15 cellular contexts compared by ENCODE assay signal in the genomic region with DNA sequence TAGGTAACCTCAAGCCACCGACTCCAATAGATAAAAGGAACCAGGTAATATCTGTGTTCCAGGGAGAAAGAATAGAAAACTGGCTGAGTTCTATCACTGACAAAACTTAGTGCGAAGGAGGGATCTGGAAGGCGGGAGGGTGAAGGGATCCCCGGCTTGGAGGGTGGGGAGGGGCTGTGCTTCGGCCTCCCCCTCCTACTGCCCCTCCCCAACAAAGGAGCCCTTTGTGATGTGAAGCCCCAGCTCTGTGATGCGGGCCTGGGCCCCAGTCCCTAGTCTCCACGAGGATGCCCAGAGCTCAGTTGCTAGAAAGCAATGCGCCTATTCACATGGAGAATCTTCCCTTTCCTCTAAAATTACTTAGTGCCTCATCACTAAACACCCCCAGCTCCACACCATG. TPM values are rescaled to one million over a fixed set of nuclear protein-coding genes. Genes with fewer than 3 reads are reported as not detected.
"Had no signal": no experiment of that assay in that cellular context is flagged by ENCODE, and none has a peak within 500 bp of the region (broad histone marks: within the 10 kb centered on the region; RNA-seq: fewer than 3 reads in every experiment).

SPATA31C1 (plus strand) TSS at position 301 of the 400 bp plus-strand sequence.

RNA-seq across cellular contexts. Expression of gene SPATA31C1, which starts in this region (rescaled TPM):
- total RNA-seq: activated B cell treated with CpG ODN at 0.5 μM for 24 hours; activated CD4-positive, alpha-beta memory T cell treated with anti-CD3 and anti-CD28 coated beads for 36 hours; activated CD4-positive, alpha-beta memory T cell treated with anti-CD3 and anti-CD28 coated beads, Interleukin-2, amount 10 ng/mL, durations not matched to agents 7 days and 5 days; activated CD4-positive, alpha-beta T cell treated with anti-CD3 and anti-CD28 coated beads for 36 hours; activated CD4-positive, alpha-beta T cell treated with anti-CD3 and anti-CD28 coated beads, Interleukin-2, amount 10 ng/mL, durations not matched to agents 24 days and 14 days; activated CD4-positive, alpha-beta T cell treated with anti-CD3 and anti-CD28 coated beads, Interleukin-2, amount 10 ng/mL, durations not matched to agents 7 days and 5 days; activated CD8-positive, alpha-beta memory T cell treated with anti-CD3 and anti-CD28 coated beads for 36 hours; activated CD8-positive, alpha-beta memory T cell treated with anti-CD3 and anti-CD28 coated beads, Interleukin-2, amount 10 ng/mL, durations not matched to agents 7 days and 5 days; activated CD8-positive, alpha-beta T cell treated with anti-CD3 and anti-CD28 coated beads for 36 hours; activated CD8-positive, alpha-beta T cell treated with anti-CD3 and anti-CD28 coated beads, Interleukin-2, amount 10 ng/mL, durations not matched to agents 7 days and 5 days; T-cell; T-helper 1 cell treated with Interleukin-12 subunit alpha and Interleukin-12 subunit beta and Interleukin-4 antibody, amounts not matched to agents 30 ng/mL and 1 ng/mL, for 36 hours; T-helper 17 cell; T-helper 2 cell treated with Interferon-gamma antibody and Interleukin-4, amounts not matched to agents 100 ng/mL and 5 ng/mL, for 36 hours; WTC11 had no signal
